ENCODE assay signal across 22 cellular contexts in the genomic region with DNA sequence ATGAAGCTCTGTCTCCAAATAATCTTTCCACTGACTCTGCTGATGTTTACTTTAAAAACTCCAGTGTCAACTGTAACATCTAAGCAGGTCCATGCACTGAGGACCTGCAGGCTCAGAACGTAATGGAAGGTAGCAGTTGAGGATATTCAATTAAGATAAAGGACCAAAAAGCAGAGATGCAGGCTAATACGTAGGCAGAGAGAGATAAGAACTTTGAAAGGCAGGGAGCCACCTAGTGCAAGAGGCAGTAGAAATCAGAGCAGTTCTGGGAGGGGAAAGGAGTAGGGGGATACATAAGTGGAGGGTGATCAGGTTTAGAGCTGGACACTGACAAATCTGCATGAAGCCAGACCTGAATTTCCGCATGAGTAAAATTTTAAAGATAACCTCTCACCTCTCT.
DNase-seq lines count a peak whose midpoint lies in the region; ATAC-seq and TF ChIP-seq lines count a peak whose summit lies in the region.
"Had no signal": no experiment of that assay in that cellular context is flagged by ENCODE, and none has a peak within 500 bp of the region (broad histone marks: within the 10 kb centered on the region; RNA-seq: fewer than 3 reads in every experiment).

No MANE protein-coding gene starts in this region.

- TF ChIP-seq CTCF in BE2C (IDR thresholded peaks at IDR 0.05; ENCODE audit: low read depth, low read length) (peak; percentile 41), LNCaP clone FGC (IDR thresholded peaks at IDR 0.05; ENCODE audit: control insufficient read depth, extremely low read depth, insufficient read depth) (0 out of 2 replicates have a peak, but pooled peaks have one; percentile 18), WTC11 (IDR thresholded peaks at IDR 0.05) (no peak), neural progenitor cell (IDR thresholded peaks at IDR 0.05) (no peak)

- POLR2A ChIA-PET in WTC11 (lab: Charles Lee): no interaction called here

- no peaks in the 10 kb centered on the region for H3K79me2 ChIP-seq in neural progenitor cell (ENCODE audit: low read depth)

- no peak overlapping the region for H2AFZ ChIP-seq in neural progenitor cell (replicated peaks)

- ATAC-seq in WTC11 (peak; percentile 55; the same call in 1 of the 2 replicates), HG03108 (IDR thresholded peaks at IDR 0.05; ENCODE audit: unreplicated experiment) (no peak)

- no peaks in the 10 kb centered on the region for H3K27me3 ChIP-seq in BE2C
- H3K27me3 ChIP-seq in neural progenitor cell: no peaks in the 10 kb centered on the region
- H3K27me3 ChIP-seq: Peyer's patch had no signal

- H3K27ac Mint-ChIP-seq in WTC11 (no peak overlapping the region), neural progenitor cell (peak overlapping the region; percentile 51)
- H3K27ac Mint-ChIP-seq: CD8-positive, alpha-beta memory T cell; HFFc6 had no signal

- H3K9me3 Mint-ChIP-seq in WTC11 (no peaks in the 10 kb centered on the region; the same call in 1 of the 2 replicates), neural progenitor cell (no peaks in the 10 kb centered on the region)

- H3K36me3 ChIP-seq in BE2C (no peaks in the 10 kb centered on the region), neural progenitor cell (no peaks in the 10 kb centered on the region)
- H3K36me3 ChIP-seq: Peyer's patch had no signal

- H3K27me3 Mint-ChIP-seq in WTC11 (ENCODE audit: low read depth): no peaks in the 10 kb centered on the region
- no peaks in the 10 kb centered on the region for H3K27me3 Mint-ChIP-seq in neural progenitor cell (ENCODE audit: insufficient read depth, low read depth)
- H3K27me3 Mint-ChIP-seq: CD8-positive, alpha-beta memory T cell had no signal

- H3K9ac ChIP-seq in neural progenitor cell: no peak overlapping the region

- peaks cover 23% of the 10 kb centered on the region for H3K4me1 Mint-ChIP-seq in WTC11
- H3K4me1 Mint-ChIP-seq in neural progenitor cell: peaks cover 2% of the 10 kb centered on the region
- H3K4me1 Mint-ChIP-seq: CD8-positive, alpha-beta memory T cell had no signal

- no peaks in the 10 kb centered on the region for H3F3A ChIP-seq in neural progenitor cell (ENCODE audit: low read depth)

- H3K4me3 Mint-ChIP-seq in WTC11 (no peak overlapping the region), neural progenitor cell (no peak overlapping the region)
- H3K4me3 Mint-ChIP-seq: CD8-positive, alpha-beta memory T cell; HFFc6 had no signal

- H3K36me3 Mint-ChIP-seq in WTC11 (no peaks in the 10 kb centered on the region), neural progenitor cell (no peaks in the 10 kb centered on the region)
- H3K36me3 Mint-ChIP-seq: CD8-positive, alpha-beta memory T cell had no signal

- peak overlapping the region; percentile 12; the same call in 1 of the 2 replicates for H3K4me3 ChIP-seq in BE2C (ENCODE audit: low read depth, low read length)
- H3K4me3 ChIP-seq in LNCaP clone FGC (ENCODE audit: low read depth, low read length): no peak overlapping the region
- H3K4me3 ChIP-seq in neural progenitor cell: no peak overlapping the region
- H3K4me3 ChIP-seq: Peyer's patch had no signal

- H4K20me1 ChIP-seq in neural progenitor cell (ENCODE audit: low read depth): no peaks in the 10 kb centered on the region

- CTCF ChIA-PET in WTC11 (lab: Charles Lee): interaction anchor here (0.6 to 1.2 kb wide), 3 partner anchors 10 to 749 kb away, joined by 3 to 6 read pairs (median 3); no protein-coding TSS in a partner anchor

- DNase-seq in BE2C: peak; percentile 44
- DNase-seq in LNCaP clone FGC (ENCODE audit: low read depth): no peak
- DNase-seq in WTC11 (ENCODE audit: low spot score): no peak
- DNase-seq in neural progenitor cell (ENCODE audit: low spot score): no peak
- DNase-seq in activated CD4-positive, CD25-positive, alpha-beta regulatory T cell (lab: John Stamatoyannopoulos, UW): no peak
- DNase-seq in central memory CD4-positive, alpha-beta T cell: no peak
- DNase-seq: AML-193; CD8-positive, alpha-beta memory T cell; DMS53; GF-D8; H7; HFFc6; KG1; NCI-H1092 treated with DMSO at 0.1 percent for 48 hours; NCI-H1436 treated with DMSO at 0.1 percent for 48 hours; NCI-H1930; NCI-H510A; NCI-H774; NK-92 treated with Interleukin-12 subunit alpha and Interleukin-12 subunit beta, amount 100 ng/mL, for 24 hours; Peyer's patch had no signal

- no peak overlapping the region for H3K27ac ChIP-seq in neural progenitor cell
- H3K27ac ChIP-seq: C4-2B, Peyer's patch had no signal

- H3K9me3 ChIP-seq in BE2C: no peaks in the 10 kb centered on the region
- no peaks in the 10 kb centered on the region for H3K9me3 ChIP-seq in neural progenitor cell (ENCODE audit: low read depth)
- H3K9me3 ChIP-seq: Peyer's patch had no signal

- H3K4me2 ChIP-seq in neural progenitor cell: no peak overlapping the region

- H3K4me1 ChIP-seq in BE2C (peaks cover 4% of the 10 kb centered on the region), neural progenitor cell (peaks cover 13% of the 10 kb centered on the region)
- H3K4me1 ChIP-seq: Peyer's patch had no signal

TF ChIP-seq in WTC11, 78 proteins besides CTCF, POLR2A, EP300 and RAD21:
- TF ChIP-seq SMAD4 (CRISPR knock-in tag; IDR thresholded peaks at IDR 0.05) (no peak), NR1H2 (CRISPR knock-in tag; IDR thresholded peaks at IDR 0.05) (no peak), ZNF232 (CRISPR knock-in tag; IDR thresholded peaks at IDR 0.05) (no peak), TP53 (CRISPR knock-in tag; IDR thresholded peaks at IDR 0.05) (no peak), RELA (CRISPR knock-in tag; IDR thresholded peaks at IDR 0.05; ENCODE audit: borderline replicate concordance) (no peak), FOXP1 (CRISPR knock-in tag; IDR thresholded peaks at IDR 0.05; ENCODE audit: borderline replicate concordance) (no peak), JAZF1 (CRISPR knock-in tag; IDR thresholded peaks at IDR 0.05) (no peak), ZNF317 (CRISPR knock-in tag; IDR thresholded peaks at IDR 0.05; ENCODE audit: borderline replicate concordance, low read depth) (no peak), IRF2 (CRISPR knock-in tag; IDR thresholded peaks at IDR 0.05; ENCODE audit: borderline replicate concordance, low read depth) (no peak)
- TF ChIP-seq, protein P1, sequence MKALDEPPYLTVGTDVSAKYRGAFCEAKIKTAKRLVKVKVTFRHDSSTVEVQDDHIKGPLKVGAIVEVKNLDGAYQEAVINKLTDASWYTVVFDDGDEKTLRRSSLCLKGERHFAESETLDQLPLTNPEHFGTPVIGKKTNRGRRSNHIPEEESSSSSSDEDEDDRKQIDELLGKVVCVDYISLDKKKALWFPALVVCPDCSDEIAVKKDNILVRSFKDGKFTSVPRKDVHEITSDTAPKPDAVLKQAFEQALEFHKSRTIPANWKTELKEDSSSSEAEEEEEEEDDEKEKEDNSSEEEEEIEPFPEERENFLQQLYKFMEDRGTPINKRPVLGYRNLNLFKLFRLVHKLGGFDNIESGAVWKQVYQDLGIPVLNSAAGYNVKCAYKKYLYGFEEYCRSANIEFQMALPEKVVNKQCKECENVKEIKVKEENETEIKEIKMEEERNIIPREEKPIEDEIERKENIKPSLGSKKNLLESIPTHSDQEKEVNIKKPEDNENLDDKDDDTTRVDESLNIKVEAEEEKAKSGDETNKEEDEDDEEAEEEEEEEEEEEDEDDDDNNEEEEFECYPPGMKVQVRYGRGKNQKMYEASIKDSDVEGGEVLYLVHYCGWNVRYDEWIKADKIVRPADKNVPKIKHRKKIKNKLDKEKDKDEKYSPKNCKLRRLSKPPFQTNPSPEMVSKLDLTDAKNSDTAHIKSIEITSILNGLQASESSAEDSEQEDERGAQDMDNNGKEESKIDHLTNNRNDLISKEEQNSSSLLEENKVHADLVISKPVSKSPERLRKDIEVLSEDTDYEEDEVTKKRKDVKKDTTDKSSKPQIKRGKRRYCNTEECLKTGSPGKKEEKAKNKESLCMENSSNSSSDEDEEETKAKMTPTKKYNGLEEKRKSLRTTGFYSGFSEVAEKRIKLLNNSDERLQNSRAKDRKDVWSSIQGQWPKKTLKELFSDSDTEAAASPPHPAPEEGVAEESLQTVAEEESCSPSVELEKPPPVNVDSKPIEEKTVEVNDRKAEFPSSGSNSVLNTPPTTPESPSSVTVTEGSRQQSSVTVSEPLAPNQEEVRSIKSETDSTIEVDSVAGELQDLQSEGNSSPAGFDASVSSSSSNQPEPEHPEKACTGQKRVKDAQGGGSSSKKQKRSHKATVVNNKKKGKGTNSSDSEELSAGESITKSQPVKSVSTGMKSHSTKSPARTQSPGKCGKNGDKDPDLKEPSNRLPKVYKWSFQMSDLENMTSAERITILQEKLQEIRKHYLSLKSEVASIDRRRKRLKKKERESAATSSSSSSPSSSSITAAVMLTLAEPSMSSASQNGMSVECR (CRISPR knock-in tag; IDR thresholded peaks at IDR 0.05; ENCODE audit: borderline replicate concordance): no peak
- TF ChIP-seq, protein P2, sequence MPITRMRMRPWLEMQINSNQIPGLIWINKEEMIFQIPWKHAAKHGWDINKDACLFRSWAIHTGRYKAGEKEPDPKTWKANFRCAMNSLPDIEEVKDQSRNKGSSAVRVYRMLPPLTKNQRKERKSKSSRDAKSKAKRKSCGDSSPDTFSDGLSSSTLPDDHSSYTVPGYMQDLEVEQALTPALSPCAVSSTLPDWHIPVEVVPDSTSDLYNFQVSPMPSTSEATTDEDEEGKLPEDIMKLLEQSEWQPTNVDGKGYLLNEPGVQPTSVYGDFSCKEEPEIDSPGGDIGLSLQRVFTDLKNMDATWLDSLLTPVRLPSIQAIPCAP (CRISPR knock-in tag; IDR thresholded peaks at IDR 0.05): no peak

Comparison
In these comparisons a context has a peak if more than half of its experiments do, and no peak if none do; other contexts are left out.
1. CTCF ChIP-seq: peak in BE2C (single experiment) and LNCaP clone FGC (single experiment); none in WTC11 (single experiment) and neural progenitor cell (single experiment).